Comparison of ENCODE assay signal across 20 cellular contexts in genomic region chr1:39759436-39759726, GRCh38. TPM values are rescaled to one million over a fixed set of nuclear protein-coding genes. Genes with fewer than 3 reads are reported as not detected.
"Had no signal": no experiment of that assay in that cellular context is flagged by ENCODE, and none has a peak within 500 bp of the region (broad histone marks: within the 10 kb centered on the region; RNA-seq: fewer than 3 reads in every experiment).

No MANE protein-coding gene starts in this region.

- H3K4me1 ChIP-seq: right atrium auricular region, sigmoid colon, transverse colon had no signal

- H3K4me3 Mint-ChIP-seq: dendritic cell treated with granulocyte-macrophage colony-stimulating factor and Interleukin-4, amounts not matched to agents 40 ng/mL and 50 ng/mL, for 4 days; naive B cell; nephron progenitor cell; stimulated activated naive B cell treated with anti-CD40 and anti-IgM and Interleukin-4, amounts not matched to agents 10 μg/mL and 1 μg/mL and 100 μg/mL, for 72 hours had no signal

- H3K27me3 ChIP-seq: heart left ventricle, right atrium auricular region, sigmoid colon, stomach, transverse colon had no signal

- FAIRE-seq: colon, frontal cortex had no signal

- H3K9me3 ChIP-seq: heart left ventricle, right atrium auricular region, sigmoid colon, stomach, thoracic aorta, transverse colon had no signal

- H3K4me3 ChIP-seq: heart left ventricle, right atrium auricular region, sigmoid colon, skin epidermis, stomach, thoracic aorta, transverse colon had no signal

- ATAC-seq: heart left ventricle; stimulated activated naive B cell treated with anti-CD40 and anti-IgM and Interleukin-4, amounts not matched to agents 10 μg/mL and 1 μg/mL and 100 μg/mL, for 72 hours had no signal

- H3K4me1 Mint-ChIP-seq: stimulated activated naive B cell treated with anti-CD40 and anti-IgM and Interleukin-4, amounts not matched to agents 10 μg/mL and 1 μg/mL and 100 μg/mL, for 72 hours had no signal

- H3K27ac ChIP-seq: heart left ventricle, right atrium auricular region, sigmoid colon, skin epidermis, stomach, thoracic aorta, transverse colon had no signal

- H3K9me3 Mint-ChIP-seq: dendritic cell treated with granulocyte-macrophage colony-stimulating factor and Interleukin-4, amounts not matched to agents 40 ng/mL and 50 ng/mL, for 4 days; naive B cell; nephron progenitor cell; stimulated activated naive B cell treated with anti-CD40 and anti-IgM and Interleukin-4, amounts not matched to agents 10 μg/mL and 1 μg/mL and 100 μg/mL, for 72 hours had no signal

- DNase-seq: heart left ventricle; hippocampal formation; mesendoderm; naive B cell; nephron progenitor cell; sigmoid colon; stimulated activated CD4-positive, alpha-beta T cell treated with anti-CD3 and anti-CD28 coated beads, Interleukin-2, amount 100 ng/mL, for 24 hours; stimulated activated CD4-positive, alpha-beta T cell treated with anti-CD3 and anti-CD28 coated beads, Interleukin-4, amount 100 ng/mL, for 4 hours; stimulated activated naive B cell treated with anti-CD40 and anti-IgM and Interleukin-4, amounts not matched to agents 10 μg/mL and 1 μg/mL and 100 μg/mL, for 72 hours; stomach; substantia nigra; transverse colon had no signal

- H3K27ac Mint-ChIP-seq: dendritic cell treated with granulocyte-macrophage colony-stimulating factor and Interleukin-4, amounts not matched to agents 40 ng/mL and 50 ng/mL, for 4 days; nephron progenitor cell had no signal

- H3K27me3 Mint-ChIP-seq: dendritic cell treated with granulocyte-macrophage colony-stimulating factor and Interleukin-4, amounts not matched to agents 40 ng/mL and 50 ng/mL, for 4 days; naive B cell; stimulated activated naive B cell treated with anti-CD40 and anti-IgM and Interleukin-4, amounts not matched to agents 10 μg/mL and 1 μg/mL and 100 μg/mL, for 72 hours had no signal

RNA-seq across cellular contexts. Expression of gene OXCT2, which starts 11.8 kb away (rescaled TPM):
- total RNA-seq: osteocyte had no signal

RNA-seq across cellular contexts. Expression of gene BMP8B, which starts 29.3 kb away (rescaled TPM):
- total RNA-seq: glomerular endothelial cell had no signal
